ENCODE assay signal across 8 cellular contexts in the genomic region with DNA sequence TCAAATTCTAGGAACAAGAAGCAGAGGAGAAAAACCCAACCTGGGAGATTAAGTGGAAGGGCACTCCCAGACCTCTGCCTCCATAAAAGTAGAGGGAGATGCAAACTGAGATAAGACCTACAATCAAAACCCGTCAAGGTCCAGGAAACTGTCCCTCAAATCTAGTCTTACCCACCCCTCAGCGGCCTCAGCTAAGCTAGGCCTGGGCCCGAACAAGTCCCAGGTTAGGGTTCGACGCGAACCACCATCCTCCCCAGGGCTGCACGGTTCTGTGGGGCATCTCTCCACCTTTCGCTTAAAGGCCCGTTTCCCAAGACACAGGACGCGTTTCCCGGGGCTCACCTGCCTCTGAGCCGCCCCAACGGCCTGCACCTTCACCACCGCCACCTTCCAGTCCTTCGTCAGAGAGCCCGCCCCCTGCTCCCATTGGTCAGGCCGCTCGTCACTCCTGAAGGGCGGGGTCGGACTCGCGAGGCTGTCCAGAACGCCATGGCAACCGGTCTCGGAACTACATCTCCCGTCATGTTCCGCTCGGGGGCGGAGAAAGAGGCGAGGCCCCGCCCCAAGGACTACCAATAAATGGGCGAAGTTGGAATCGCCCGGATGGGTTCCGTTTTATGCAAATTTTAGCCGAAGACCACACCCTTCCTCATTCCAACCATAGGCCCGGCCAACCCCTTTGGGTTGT.
DNase-seq lines count a peak whose midpoint lies in the region; ATAC-seq lines count a peak whose summit lies in the region.

A gene (minus strand): TSS at position 403 of the 688 bp plus-strand sequence. CDS start 10,190 bp downstream, outside the sequence.

- H3K9ac ChIP-seq in BLaER1 treated with 17β-estradiol and CSF1 and Interleukin-3, amounts not matched to agents 10 nM and 100 nM, result peak within 1 kb of the TSS; percentile 81 to 90 (median 86)

- H3K4me3 ChIP-seq in BLaER1 treated with 17β-estradiol and CSF1 and Interleukin-3, amounts not matched to agents 10 nM and 100 nM, result peak within 1 kb of the TSS; percentile 87 to 97 (median 95)

- H3K4me1 ChIP-seq in BLaER1 treated with 17β-estradiol and CSF1 and Interleukin-3, amounts not matched to agents 10 nM and 100 nM, result peaks cover 12 to 51% (median 21%) of the 10 kb centered on the region in 10 experiments

- peaks cover 0 to 9% (median 0%) of the 10 kb centered on the region in 11 experiments; a peak in 3 of 22 replicates for H3K9me3 ChIP-seq in BLaER1 treated with 17β-estradiol and CSF1 and Interleukin-3, amounts not matched to agents 10 nM and 100 nM (replicated peaks in 1 of 11)

- peaks cover 5 to 38% (median 33%) of the 10 kb centered on the region in 11 experiments; a peak in 20 of 22 replicates for H3K27me3 ChIP-seq in BLaER1 treated with 17β-estradiol and CSF1 and Interleukin-3, amounts not matched to agents 10 nM and 100 nM

- peak within 1 kb of the TSS; percentile 86 to 99 (median 93) for H3K4me2 ChIP-seq in BLaER1 treated with 17β-estradiol and CSF1 and Interleukin-3, amounts not matched to agents 10 nM and 100 nM

- peaks cover 25 to 56% (median 34%) of the 10 kb centered on the region in 11 experiments; a peak in 21 of 22 replicates for H4K20me1 ChIP-seq in BLaER1 treated with 17β-estradiol and CSF1 and Interleukin-3, amounts not matched to agents 10 nM and 100 nM

- ATAC-seq in GM19351 (IDR thresholded peaks at IDR 0.05; ENCODE audit: unreplicated experiment) (peak; percentile 79), HG03521 (IDR thresholded peaks at IDR 0.05; ENCODE audit: unreplicated experiment) (peak; percentile 80)

- DNase-seq in NCI-H748 (lab: John Stamatoyannopoulos, UW; ENCODE audit: unreplicated experiment) (peak; percentile 99), dedifferentiated amniotic fluid mesenchymal stem cell (ENCODE audit: extremely low spot score) (peak; percentile 100), left kidney (ENCODE audit: low read depth, low spot score) (peak; percentile 100)
- DNase-seq in activated CD4-positive, alpha-beta T cell treated with anti-CD3 and anti-CD28 coated beads, Interleukin-2, amount 50 U/mL, for 1 hour, result peak; percentile 100
- peak; percentile 100 for DNase-seq in stimulated activated CD4-positive, alpha-beta T cell treated with anti-CD3 and anti-CD28 coated beads, Interleukin-2, amount 100 ng/mL, for 24 hours

- H3K36me3 ChIP-seq in BLaER1 treated with 17β-estradiol and CSF1 and Interleukin-3, amounts not matched to agents 10 nM and 100 nM, result peaks cover 6 to 27% (median 16%) of the 10 kb centered on the region in 11 experiments; a peak in 17 of 22 replicates

- peak within 1 kb of the TSS; percentile 66 to 88 (median 84) for H3K27ac ChIP-seq in BLaER1 treated with 17β-estradiol and CSF1 and Interleukin-3, amounts not matched to agents 10 nM and 100 nM

Comparison
In these comparisons a context has a peak if more than half of its experiments do, and no peak if none do; other contexts are left out.
1. Peak in every context shown above with its lines: DNase-seq, ATAC-seq, H3K4me3 ChIP-seq and H3K27ac ChIP-seq.